12 cellular contexts compared by ENCODE assay signal in genomic region chr3:159941043-159941994, GRCh38. TPM values are rescaled to one million over a fixed set of nuclear protein-coding genes. Genes with fewer than 3 reads are reported as not detected.
DNase-seq lines count a peak whose midpoint lies in the region; ATAC-seq and TF ChIP-seq lines count a peak whose summit lies in the region.
"Had no signal": no experiment of that assay in that cellular context is flagged by ENCODE, and none has a peak within 500 bp of the region (broad histone marks: within the 10 kb centered on the region; RNA-seq: fewer than 3 reads in every experiment).

No MANE protein-coding gene starts in this region.

- H3K27ac Mint-ChIP-seq in activated T-helper 17 cell treated with anti-CD3 and anti-CD28 coated beads, Interleukin-2, amount 50 U/mL, for 72 hours = no peak overlapping the region
- H3K27ac Mint-ChIP-seq: CD4-positive, alpha-beta memory T cell had no signal

- no peaks in the 10 kb centered on the region for H3K4me1 ChIP-seq in upper lobe of left lung

- peaks cover 6% of the 10 kb centered on the region for H3K9me3 Mint-ChIP-seq in activated T-helper 17 cell treated with anti-CD3 and anti-CD28 coated beads, Interleukin-2, amount 50 U/mL, for 72 hours

- ATAC-seq in GM21515 (IDR thresholded peaks at IDR 0.05; ENCODE audit: unreplicated experiment) (peak; percentile 51), HG03442 (IDR thresholded peaks at IDR 0.05; ENCODE audit: unreplicated experiment) (peak; percentile 84), left lobe of liver (no peak), upper lobe of left lung (ENCODE audit: low FRiP score in 2 of 2) (no peak)
- ATAC-seq in activated T-helper 17 cell treated with anti-CD3 and anti-CD28 coated beads, Interleukin-2, amount 50 U/mL, for 72 hours (replicated peaks) = peak; percentile 44

- 63 to 75% methylated on average over 6 of the region's 6 CpGs for WGBS in upper lobe of left lung, 2 donors

- DNase-seq in GM06990 (ENCODE audit: extremely low read depth, insufficient read length) = peak; percentile 27
- no peak for DNase-seq in left lobe of liver (ENCODE audit: low spot score)
- no peak for DNase-seq in substantia nigra (lab: John Stamatoyannopoulos, UW)
- no peak for DNase-seq in upper lobe of left lung
- DNase-seq in AG20443 (ENCODE audit: low spot score) = no peak
- DNase-seq: head of caudate nucleus, SHP77 had no signal

- no peak for TF ChIP-seq EP300 in upper lobe of left lung (IDR thresholded peaks at IDR 0.05)

- H3K27ac ChIP-seq in substantia nigra (ENCODE audit: low read depth, low read length, poor library complexity, severe bottlenecking) (no peak overlapping the region), upper lobe of left lung (no peak overlapping the region)
- H3K27ac ChIP-seq: parathyroid adenoma had no signal

- no peaks in the 10 kb centered on the region for H3K36me3 Mint-ChIP-seq in activated T-helper 17 cell treated with anti-CD3 and anti-CD28 coated beads, Interleukin-2, amount 50 U/mL, for 72 hours (ENCODE audit: low read depth)
- H3K36me3 Mint-ChIP-seq: CD4-positive, alpha-beta memory T cell had no signal

- H3K4me1 Mint-ChIP-seq in activated T-helper 17 cell treated with anti-CD3 and anti-CD28 coated beads, Interleukin-2, amount 50 U/mL, for 72 hours = peaks cover 5% of the 10 kb centered on the region

- TF ChIP-seq CTCF in GM06990 (IDR thresholded peaks at IDR 0.05; ENCODE audit: insufficient read depth, low read length, poor library complexity, severe bottlenecking) = no peak
- no peak for TF ChIP-seq CTCF in upper lobe of left lung (IDR thresholded peaks at IDR 0.05)

- H3K4me3 Mint-ChIP-seq in activated T-helper 17 cell treated with anti-CD3 and anti-CD28 coated beads, Interleukin-2, amount 50 U/mL, for 72 hours = no peak overlapping the region
- H3K4me3 Mint-ChIP-seq: CD4-positive, alpha-beta memory T cell had no signal

- H3K36me3 ChIP-seq in GM06990 (ENCODE audit: control insufficient read depth, insufficient read depth, low read length) (no peaks in the 10 kb centered on the region), upper lobe of left lung (no peaks in the 10 kb centered on the region)

- H3K9me3 ChIP-seq in upper lobe of left lung = no peaks in the 10 kb centered on the region

- peaks cover 27% of the 10 kb centered on the region for H3K27me3 Mint-ChIP-seq in activated T-helper 17 cell treated with anti-CD3 and anti-CD28 coated beads, Interleukin-2, amount 50 U/mL, for 72 hours

- H3K27me3 ChIP-seq in GM06990 (replicated peaks; ENCODE audit: control insufficient read depth, insufficient read depth, low read length) = no peaks in the 10 kb centered on the region
- no peaks in the 10 kb centered on the region for H3K27me3 ChIP-seq in upper lobe of left lung

- H3K4me3 ChIP-seq in GM06990 (replicated peaks; ENCODE audit: low read depth, low read length) = no peak overlapping the region
- H3K4me3 ChIP-seq in upper lobe of left lung = no peak overlapping the region

- TF ChIP-seq POLR2A in upper lobe of left lung (IDR thresholded peaks at IDR 0.05) = no peak

RNA-seq across cellular contexts. Expression of gene IL12A, which starts 47.3 kb away (rescaled TPM):
- total RNA-seq in activated T-helper 17 cell treated with anti-CD3 and anti-CD28 coated beads, Interleukin-2, amount 50 U/mL, for 72 hours = 1 to 10 TPM in 1 of 2 donors, not detected in 1; 1.8 TPM
- not detected for total RNA-seq in left lobe of liver
- total RNA-seq in upper lobe of left lung = 1 to 10 TPM in 3 of 6 donors, under 1 TPM in 2, not detected in 1; 0.52 to 7.3 (median 1.2) TPM

Comparison
In these comparisons a context has a peak if more than half of its experiments do, and no peak if none do; other contexts are left out.
1. ATAC-seq: peak in GM21515 (single experiment), HG03442 (single experiment) and activated T-helper 17 cell treated with anti-CD3 and anti-CD28 coated beads, Interleukin-2, amount 50 U/mL, for 72 hours (single experiment); none in left lobe of liver (single experiment) and upper lobe of left lung (0 of 2).